Comparison of ENCODE assay signal across 1 cellular context in the genomic region with DNA sequence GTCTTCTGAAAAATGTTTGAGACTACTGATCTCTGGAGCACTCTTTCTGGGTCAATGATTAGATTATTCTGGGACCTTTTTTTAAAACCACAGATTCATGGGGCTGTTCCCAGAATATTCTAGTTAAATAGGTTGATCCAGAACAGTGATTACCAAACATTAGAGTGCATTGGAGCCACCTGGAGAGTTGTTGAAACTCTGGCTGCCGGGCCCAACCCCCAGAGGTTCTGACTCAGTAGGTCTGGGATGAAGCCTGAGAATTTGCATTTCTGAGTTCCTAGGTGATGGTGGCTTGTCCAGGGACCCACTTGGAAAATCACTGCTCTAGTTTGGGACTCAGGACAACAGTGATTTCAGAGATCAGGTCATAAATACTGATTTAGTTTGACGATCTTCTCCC.
TF ChIP-seq lines count a peak whose summit lies in the region.

No MANE protein-coding gene starts in this region.

TF ChIP-seq in GM23338, 12 proteins besides CTCF, POLR2A, EP300 and RAD21 (continued from another document):
- TF ChIP-seq, protein P1, sequence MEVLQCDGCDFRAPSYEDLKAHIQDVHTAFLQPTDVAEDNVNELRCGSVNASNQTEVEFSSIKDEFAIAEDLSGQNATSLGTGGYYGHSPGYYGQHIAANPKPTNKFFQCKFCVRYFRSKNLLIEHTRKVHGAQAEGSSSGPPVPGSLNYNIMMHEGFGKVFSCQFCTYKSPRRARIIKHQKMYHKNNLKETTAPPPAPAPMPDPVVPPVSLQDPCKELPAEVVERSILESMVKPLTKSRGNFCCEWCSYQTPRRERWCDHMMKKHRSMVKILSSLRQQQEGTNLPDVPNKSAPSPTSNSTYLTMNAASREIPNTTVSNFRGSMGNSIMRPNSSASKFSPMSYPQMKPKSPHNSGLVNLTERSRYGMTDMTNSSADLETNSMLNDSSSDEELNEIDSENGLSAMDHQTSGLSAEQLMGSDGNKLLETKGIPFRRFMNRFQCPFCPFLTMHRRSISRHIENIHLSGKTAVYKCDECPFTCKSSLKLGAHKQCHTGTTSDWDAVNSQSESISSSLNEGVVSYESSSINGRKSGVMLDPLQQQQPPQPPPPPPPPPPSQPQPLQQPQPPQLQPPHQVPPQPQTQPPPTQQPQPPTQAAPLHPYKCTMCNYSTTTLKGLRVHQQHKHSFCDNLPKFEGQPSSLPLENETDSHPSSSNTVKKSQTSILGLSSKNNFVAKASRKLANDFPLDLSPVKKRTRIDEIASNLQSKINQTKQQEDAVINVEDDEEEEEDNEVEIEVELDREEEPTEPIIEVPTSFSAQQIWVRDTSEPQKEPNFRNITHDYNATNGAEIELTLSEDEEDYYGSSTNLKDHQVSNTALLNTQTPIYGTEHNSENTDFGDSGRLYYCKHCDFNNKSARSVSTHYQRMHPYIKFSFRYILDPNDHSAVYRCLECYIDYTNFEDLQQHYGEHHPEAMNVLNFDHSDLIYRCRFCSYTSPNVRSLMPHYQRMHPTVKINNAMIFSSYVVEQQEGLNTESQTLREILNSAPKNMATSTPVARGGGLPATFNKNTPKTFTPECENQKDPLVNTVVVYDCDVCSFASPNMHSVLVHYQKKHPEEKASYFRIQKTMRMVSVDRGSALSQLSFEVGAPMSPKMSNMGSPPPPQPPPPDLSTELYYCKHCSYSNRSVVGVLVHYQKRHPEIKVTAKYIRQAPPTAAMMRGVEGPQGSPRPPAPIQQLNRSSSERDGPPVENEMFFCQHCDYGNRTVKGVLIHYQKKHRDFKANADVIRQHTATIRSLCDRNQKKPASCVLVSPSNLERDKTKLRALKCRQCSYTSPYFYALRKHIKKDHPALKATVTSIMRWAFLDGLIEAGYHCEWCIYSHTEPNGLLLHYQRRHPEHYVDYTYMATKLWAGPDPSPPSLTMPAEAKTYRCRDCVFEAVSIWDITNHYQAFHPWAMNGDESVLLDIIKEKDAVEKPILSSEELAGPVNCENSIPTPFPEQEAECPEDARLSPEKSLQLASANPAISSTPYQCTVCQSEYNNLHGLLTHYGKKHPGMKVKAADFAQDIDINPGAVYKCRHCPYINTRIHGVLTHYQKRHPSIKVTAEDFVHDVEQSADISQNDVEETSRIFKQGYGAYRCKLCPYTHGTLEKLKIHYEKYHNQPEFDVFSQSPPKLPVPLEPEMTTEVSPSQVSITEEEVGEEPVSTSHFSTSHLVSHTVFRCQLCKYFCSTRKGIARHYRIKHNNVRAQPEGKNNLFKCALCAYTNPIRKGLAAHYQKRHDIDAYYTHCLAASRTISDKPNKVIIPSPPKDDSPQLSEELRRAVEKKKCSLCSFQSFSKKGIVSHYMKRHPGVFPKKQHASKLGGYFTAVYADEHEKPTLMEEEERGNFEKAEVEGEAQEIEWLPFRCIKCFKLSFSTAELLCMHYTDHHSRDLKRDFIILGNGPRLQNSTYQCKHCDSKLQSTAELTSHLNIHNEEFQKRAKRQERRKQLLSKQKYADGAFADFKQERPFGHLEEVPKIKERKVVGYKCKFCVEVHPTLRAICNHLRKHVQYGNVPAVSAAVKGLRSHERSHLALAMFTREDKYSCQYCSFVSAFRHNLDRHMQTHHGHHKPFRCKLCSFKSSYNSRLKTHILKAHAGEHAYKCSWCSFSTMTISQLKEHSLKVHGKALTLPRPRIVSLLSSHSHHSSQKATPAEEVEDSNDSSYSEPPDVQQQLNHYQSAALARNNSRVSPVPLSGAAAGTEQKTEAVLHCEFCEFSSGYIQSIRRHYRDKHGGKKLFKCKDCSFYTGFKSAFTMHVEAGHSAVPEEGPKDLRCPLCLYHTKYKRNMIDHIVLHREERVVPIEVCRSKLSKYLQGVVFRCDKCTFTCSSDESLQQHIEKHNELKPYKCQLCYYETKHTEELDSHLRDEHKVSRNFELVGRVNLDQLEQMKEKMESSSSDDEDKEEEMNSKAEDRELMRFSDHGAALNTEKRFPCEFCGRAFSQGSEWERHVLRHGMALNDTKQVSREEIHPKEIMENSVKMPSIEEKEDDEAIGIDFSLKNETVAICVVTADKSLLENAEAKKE (CRISPR knock-in tag; IDR thresholded peaks at IDR 0.05), result no peak
- TF ChIP-seq POLR2AphosphoS5 (IDR thresholded peaks at IDR 0.05; ENCODE audit: low read depth) (no peak), EZH2phosphoT487 (IDR thresholded peaks at IDR 0.05; ENCODE audit: unreplicated experiment) (no peak), NANOG (IDR thresholded peaks at IDR 0.05; ENCODE audit: borderline replicate concordance) (no peak)
- TF ChIP-seq, protein P2, sequence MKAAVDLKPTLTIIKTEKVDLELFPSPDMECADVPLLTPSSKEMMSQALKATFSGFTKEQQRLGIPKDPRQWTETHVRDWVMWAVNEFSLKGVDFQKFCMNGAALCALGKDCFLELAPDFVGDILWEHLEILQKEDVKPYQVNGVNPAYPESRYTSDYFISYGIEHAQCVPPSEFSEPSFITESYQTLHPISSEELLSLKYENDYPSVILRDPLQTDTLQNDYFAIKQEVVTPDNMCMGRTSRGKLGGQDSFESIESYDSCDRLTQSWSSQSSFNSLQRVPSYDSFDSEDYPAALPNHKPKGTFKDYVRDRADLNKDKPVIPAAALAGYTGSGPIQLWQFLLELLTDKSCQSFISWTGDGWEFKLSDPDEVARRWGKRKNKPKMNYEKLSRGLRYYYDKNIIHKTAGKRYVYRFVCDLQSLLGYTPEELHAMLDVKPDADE (IDR thresholded peaks at IDR 0.05), result no peak
- TF ChIP-seq, protein P3, sequence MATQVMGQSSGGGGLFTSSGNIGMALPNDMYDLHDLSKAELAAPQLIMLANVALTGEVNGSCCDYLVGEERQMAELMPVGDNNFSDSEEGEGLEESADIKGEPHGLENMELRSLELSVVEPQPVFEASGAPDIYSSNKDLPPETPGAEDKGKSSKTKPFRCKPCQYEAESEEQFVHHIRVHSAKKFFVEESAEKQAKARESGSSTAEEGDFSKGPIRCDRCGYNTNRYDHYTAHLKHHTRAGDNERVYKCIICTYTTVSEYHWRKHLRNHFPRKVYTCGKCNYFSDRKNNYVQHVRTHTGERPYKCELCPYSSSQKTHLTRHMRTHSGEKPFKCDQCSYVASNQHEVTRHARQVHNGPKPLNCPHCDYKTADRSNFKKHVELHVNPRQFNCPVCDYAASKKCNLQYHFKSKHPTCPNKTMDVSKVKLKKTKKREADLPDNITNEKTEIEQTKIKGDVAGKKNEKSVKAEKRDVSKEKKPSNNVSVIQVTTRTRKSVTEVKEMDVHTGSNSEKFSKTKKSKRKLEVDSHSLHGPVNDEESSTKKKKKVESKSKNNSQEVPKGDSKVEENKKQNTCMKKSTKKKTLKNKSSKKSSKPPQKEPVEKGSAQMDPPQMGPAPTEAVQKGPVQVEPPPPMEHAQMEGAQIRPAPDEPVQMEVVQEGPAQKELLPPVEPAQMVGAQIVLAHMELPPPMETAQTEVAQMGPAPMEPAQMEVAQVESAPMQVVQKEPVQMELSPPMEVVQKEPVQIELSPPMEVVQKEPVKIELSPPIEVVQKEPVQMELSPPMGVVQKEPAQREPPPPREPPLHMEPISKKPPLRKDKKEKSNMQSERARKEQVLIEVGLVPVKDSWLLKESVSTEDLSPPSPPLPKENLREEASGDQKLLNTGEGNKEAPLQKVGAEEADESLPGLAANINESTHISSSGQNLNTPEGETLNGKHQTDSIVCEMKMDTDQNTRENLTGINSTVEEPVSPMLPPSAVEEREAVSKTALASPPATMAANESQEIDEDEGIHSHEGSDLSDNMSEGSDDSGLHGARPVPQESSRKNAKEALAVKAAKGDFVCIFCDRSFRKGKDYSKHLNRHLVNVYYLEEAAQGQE (IDR thresholded peaks at IDR 0.05; ENCODE audit: unreplicated experiment), result no peak
